Comparison of ENCODE assay signal across 8 cellular contexts in the genomic region with DNA sequence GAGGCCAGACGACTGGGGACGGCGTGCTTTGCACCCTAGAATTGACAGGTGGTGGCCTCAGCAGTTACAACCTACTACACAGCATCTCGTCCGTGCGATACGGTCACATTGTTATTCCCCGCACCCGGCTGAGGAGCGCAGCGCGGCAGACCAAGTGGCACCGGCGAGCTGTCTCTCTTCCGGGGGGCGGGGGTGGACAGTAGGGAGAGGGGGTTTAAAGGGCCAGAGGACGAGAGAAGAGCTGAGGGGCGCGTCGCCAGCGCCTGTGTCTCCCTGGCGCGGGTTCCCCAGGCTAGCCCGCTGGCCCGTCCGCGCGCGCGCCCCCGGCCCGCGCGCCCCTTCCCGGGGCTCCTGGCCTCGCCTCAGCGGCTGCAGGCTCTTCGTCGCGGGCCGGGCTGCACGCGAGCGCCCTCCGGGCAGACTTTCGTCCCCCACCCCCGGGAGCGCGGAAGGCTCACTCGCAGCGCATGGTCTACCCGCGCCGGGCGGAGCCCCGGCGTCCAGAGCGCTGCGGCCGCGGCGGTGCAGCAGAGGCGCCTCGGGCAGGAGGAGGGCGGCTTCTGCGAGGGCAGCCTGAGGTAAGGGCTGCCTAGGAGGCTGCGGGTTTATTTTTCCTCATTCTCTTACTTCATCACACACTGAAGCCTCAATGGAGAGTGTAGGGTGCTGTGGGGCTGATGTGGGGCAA. TPM values are rescaled to one million over a fixed set of nuclear protein-coding genes. Genes with fewer than 3 reads are reported as not detected.
A peak's percentile ranks its signal among the peaks of the same experiment; 100 is the strongest.
DNase-seq lines count a peak whose midpoint lies in the region; ATAC-seq and TF ChIP-seq lines count a peak whose summit lies in the region.

PDE4B (plus strand) TSS at position 225 of the 688 bp plus-strand sequence.

- H3K4ac ChIP-seq in IMR-90 (ENCODE audit: low read depth, low read length): 0 out of 2 replicates have a peak within 1 kb of the TSS, but pooled peaks have one; percentile 23

- H3K79me2 ChIP-seq in mammary epithelial cell (ENCODE audit: insufficient read depth, low read length): no peaks in the 10 kb centered on the region

- H3K36me3 ChIP-seq in IMR-90 (ENCODE audit: control insufficient read depth, insufficient read depth, low read length) (no peaks in the 10 kb centered on the region), mammary epithelial cell (ENCODE audit: insufficient read depth, low read length) (no peaks in the 10 kb centered on the region), tibial artery (no peaks in the 10 kb centered on the region)

- H3K4me3 ChIP-seq in IMR-90 (ENCODE audit: insufficient read depth, low read depth, low read length): peak within 1 kb of the TSS; percentile 53
- no peak within 1 kb of the TSS for H3K4me3 ChIP-seq in mammary epithelial cell (replicated peaks in 1 of 3; ENCODE audit: insufficient read depth in 1 of 3, low read depth in 2 of 3, low read length in 3 of 3)
- H3K4me3 ChIP-seq in tibial artery: peak within 1 kb of the TSS; percentile 15 to 33

- H3K23ac ChIP-seq in IMR-90 (ENCODE audit: low read depth, low read length): peak within 1 kb of the TSS; percentile 74

- no peak within 1 kb of the TSS for H2BK15ac ChIP-seq in IMR-90 (ENCODE audit: low read depth, low read length)

- no peak within 1 kb of the TSS for H3K14ac ChIP-seq in IMR-90 (replicated peaks; ENCODE audit: low read depth, low read length)

- H3K27me3 ChIP-seq in IMR-90 (ENCODE audit: control insufficient read depth, insufficient read depth, low read length) (peaks cover 4% of the 10 kb centered on the region), mammary epithelial cell (ENCODE audit: insufficient read depth, low read length) (peaks cover 28% of the 10 kb centered on the region), tibial artery (peaks cover 0 to 26% of the 10 kb centered on the region in 2 donors)

- TF ChIP-seq RAD21 in IMR-90 (IDR thresholded peaks at IDR 0.05; ENCODE audit: low read length): no peak

- 0 out of 2 replicates have a peak within 1 kb of the TSS, but pooled peaks have one; percentile 20 for H2BK20ac ChIP-seq in IMR-90 (ENCODE audit: low read depth, low read length)

- H3K4me2 ChIP-seq in IMR-90 (ENCODE audit: low read depth, low read length) (peak within 1 kb of the TSS; percentile 93), mammary epithelial cell (ENCODE audit: insufficient read depth, low read depth, low read length) (peak within 1 kb of the TSS; percentile 43)

- H4K20me1 ChIP-seq in IMR-90 (ENCODE audit: insufficient read depth, low read length) (no peaks in the 10 kb centered on the region), mammary epithelial cell (ENCODE audit: insufficient read depth, low read length) (no peaks in the 10 kb centered on the region)

- H2AK5ac ChIP-seq in IMR-90 (ENCODE audit: low read depth, low read length): no peak within 1 kb of the TSS

- 4% methylated on average over 13 of the region's 67 CpGs; no CpG with 5 or more reads in 1 of the 2 experiments for WGBS in IMR-90 (ENCODE audit: extremely low coverage in 2 of 2, insufficient read length in 1 of 2), 2 experiments
- 2% methylated on average over 10 of the region's 67 CpGs for WGBS in mammary epithelial cell (ENCODE audit: low coverage, missing lambda C conversion rate)

- H3K79me1 ChIP-seq in IMR-90 (ENCODE audit: low read depth in 1 of 2, low read length in 2 of 2): no peaks in the 10 kb centered on the region

- H4K91ac ChIP-seq in IMR-90 (ENCODE audit: insufficient read depth, low read depth, low read length): no peak within 1 kb of the TSS

- peak within 1 kb of the TSS; percentile 62 for H2AK9ac ChIP-seq in IMR-90 (replicated peaks; ENCODE audit: low read depth, low read length, poor library complexity)

- CTCF ChIA-PET in IMR-90 (lab: Yijun Ruan, JAX): interaction anchor here (0.6 kb wide), 1 partner anchor 258 kb away, joined by 3 read pairs; no protein-coding TSS in a partner anchor
- CTCF ChIA-PET in mammary epithelial cell (lab: Charles Lee; ENCODE audit: low non-redundant PET): no interaction called here

- no peaks in the 10 kb centered on the region for H3K9me1 ChIP-seq in IMR-90 (ENCODE audit: insufficient read depth, low read length)

- POLR2A ChIA-PET in IMR-90 (lab: Charles Lee; ENCODE audit: unreplicated experiment): interaction anchor here (0.5 kb wide), 1 partner anchor 371 kb away, joined by 5 read pairs; no protein-coding TSS in a partner anchor

- H3K9ac ChIP-seq in IMR-90 (ENCODE audit: low read depth, low read length): peak within 1 kb of the TSS; percentile 56
- H3K9ac ChIP-seq in mammary epithelial cell (ENCODE audit: insufficient read depth, low read length): no peak within 1 kb of the TSS

- no peak within 1 kb of the TSS for H3K56ac ChIP-seq in IMR-90 (ENCODE audit: extremely low read depth, insufficient read depth, low read length)

- in situ Hi-C loops in IMR-90 (cut with MboI; ENCODE audit: low sequenced_read_pairs) (no loop called here), mammary epithelial cell (cut with MboI; ENCODE audit: low sequenced_read_pairs in 2 of 2) (no loop called here)

- dilution Hi-C loops in IMR-90 (cut with HindIII; ENCODE audit: low sequenced_read_pairs, unreplicated experiment): no loop called here
- dilution Hi-C loops in mammary epithelial cell (cut with HindIII; ENCODE audit: low sequenced_read_pairs): no loop called here

- no peak within 1 kb of the TSS for H3K18ac ChIP-seq in IMR-90 (ENCODE audit: low read depth, low read length)

- intact Hi-C loops in IMR-90 (cut with micrococcal nuclease): loop anchor here (10.0 kb wide), 2 partner anchors 162 to 452 kb away; no protein-coding TSS in a partner anchor
- intact Hi-C loops in mammary epithelial cell (cut with micrococcal nuclease): no loop called here
- intact Hi-C loops in tibial artery (cut with DNase I; ENCODE audit: low total_unique reads): no loop called here

- H2BK5ac ChIP-seq in IMR-90 (ENCODE audit: low read depth, low read length, poor library complexity, severe bottlenecking): no peak within 1 kb of the TSS

- TF ChIP-seq CTCF in IMR-90 (conservative IDR thresholded peaks at IDR 0.05; ENCODE audit: low read depth, low read length) (no peak), mammary epithelial cell (conservative IDR thresholded peaks at IDR 0.05 in 1 of 2, IDR thresholded peaks at IDR 0.05 in 1 of 2; ENCODE audit: extremely low read depth in 1 of 2, insufficient read depth in 1 of 2, low read depth in 1 of 2, low read length in 2 of 2) (no peak), tibial artery (IDR thresholded peaks at IDR 0.05) (no peak)

- H3K9me3 ChIP-seq in IMR-90 (ENCODE audit: control insufficient read depth, insufficient read depth, low read length) (peaks cover 5% of the 10 kb centered on the region), mammary epithelial cell (replicated peaks; ENCODE audit: insufficient read depth, low read length) (peaks cover 2% of the 10 kb centered on the region), tibial artery (peaks cover 0 to 6% (median 1%) of the 10 kb centered on the region in 3 donors)

- H3K4me1 ChIP-seq in IMR-90 (ENCODE audit: control insufficient read depth, insufficient read depth, low read length): peaks cover 2% of the 10 kb centered on the region; the same call in 1 of the 2 replicates
- H3K4me1 ChIP-seq in mammary epithelial cell (ENCODE audit: insufficient read depth, low read length): no peaks in the 10 kb centered on the region
- peaks cover 0 to 16% (median 0%) of the 10 kb centered on the region in 4 donors for H3K4me1 ChIP-seq in tibial artery

- DNase-seq in COLO668 (lab: John Stamatoyannopoulos, UW; ENCODE audit: unreplicated experiment) (peak; percentile 93), IMR-90 (peak; percentile 40), mammary epithelial cell (no peak), left lobe of liver (ENCODE audit: low spot score) (no peak), tibial artery (peak in 1 of 2 donors; percentile 20), NK-92 (lab: John Stamatoyannopoulos, UW; ENCODE audit: unreplicated experiment) (no peak)
- DNase-seq in activated T-cell treated with anti-CD3 and anti-CD28 coated beads, Interleukin-2, amount 50 U/mL, for 1 hour: no peak

- no peak within 1 kb of the TSS for H4K5ac ChIP-seq in IMR-90 (ENCODE audit: low read depth, low read length)

- H2BK120ac ChIP-seq in IMR-90 (ENCODE audit: low read depth, low read length): no peak within 1 kb of the TSS; the same call in 1 of the 2 replicates

- H4K8ac ChIP-seq in IMR-90 (ENCODE audit: low read depth in 2 of 2, low read length in 2 of 2): no peak within 1 kb of the TSS; a peak in 1 of 4 replicates

- H2AFZ ChIP-seq in IMR-90 (replicated peaks; ENCODE audit: low read length, poor library complexity): peak within 1 kb of the TSS; percentile 95
- no peak within 1 kb of the TSS for H2AFZ ChIP-seq in mammary epithelial cell (ENCODE audit: low read depth, low read length)

- ATAC-seq in IMR-90 (ENCODE audit: low read depth) (peak; percentile 83), left lobe of liver (peak; percentile 29), HG03342 (IDR thresholded peaks at IDR 0.05; ENCODE audit: unreplicated experiment) (no peak)

- H3K27ac ChIP-seq in IMR-90 (ENCODE audit: insufficient read depth, low read length) (no peak within 1 kb of the TSS), mammary epithelial cell (ENCODE audit: insufficient read depth, low read depth, low read length) (no peak within 1 kb of the TSS), tibial artery (no peak within 1 kb of the TSS)

- BruUV-seq in IMR-90 (replicated peaks; lab: Mats Ljungman, UMichigan): no TSS peak
- no TSS peak for BruUV-seq in mammary epithelial cell (replicated peaks; lab: Mats Ljungman, UMichigan)

- no peak for TF ChIP-seq POLR2A in IMR-90 (IDR thresholded peaks at IDR 0.05; ENCODE audit: low read depth, low read length)

TF ChIP-seq in IMR-90, 13 proteins besides CTCF, POLR2A, EP300 and RAD21 (continues in another document):
- TF ChIP-seq CHD1 (IDR thresholded peaks at IDR 0.05; ENCODE audit: low read depth, low read length): no peak
- no peak for TF ChIP-seq SMC3 (IDR thresholded peaks at IDR 0.05; ENCODE audit: low read depth, low read length)
- TF ChIP-seq MXI1 (IDR thresholded peaks at IDR 0.05; ENCODE audit: borderline replicate concordance, low read depth, low read length): no peak
- no peak for TF ChIP-seq CEBPB (IDR thresholded peaks at IDR 0.05; ENCODE audit: low read depth, low read length)

RNA-seq across cellular contexts. Expression of gene PDE4B, which starts in this region (rescaled TPM):
- total RNA-seq in IMR-90 (2012; rRNA removed) (15.6 and 21.3 TPM in 2 replicates), mammary epithelial cell (1 to 10 TPM in 1 of 2 donors, not detected in 1; 3.8 TPM), left lobe of liver (2.4 TPM)
- polyA plus RNA-seq in IMR-90 (2012; rRNA removed) (5.2 and 5.8 TPM in 2 replicates), mammary epithelial cell (0.02 TPM)
- 1.9 and 2.1 TPM in 2 replicates for polyA plus RNA-seq in IMR-90 (2012; cell fraction: cytosol; rRNA removed)
- 5.4 and 25.3 TPM in 2 replicates for polyA plus RNA-seq in IMR-90 (2012; cell fraction: nucleus; rRNA removed; ENCODE audit: low replicate concordance)
- polyA minus RNA-seq in mammary epithelial cell: not detected

Comparison
In these comparisons a context has a peak if more than half of its experiments do, and no peak if none do; other contexts are left out.
1. DNase-seq: peak in COLO668 (single experiment) and IMR-90 (single experiment); none in mammary epithelial cell (single experiment), left lobe of liver (single experiment), activated T-cell treated with anti-CD3 and anti-CD28 coated beads, Interleukin-2, amount 50 U/mL, for 1 hour (single experiment) and NK-92 (single experiment).
2. H3K4me3 ChIP-seq: peak in IMR-90 (single experiment) and tibial artery (2 of 2); none in mammary epithelial cell (0 of 3).